ENCODE assay signal across 28 cellular contexts in genomic region chr5:34459908-34460307, GRCh38.
A peak's percentile ranks its signal among the peaks of the same experiment; 100 is the strongest.
DNase-seq lines count a peak whose midpoint lies in the region; ATAC-seq, FAIRE-seq and TF ChIP-seq lines count a peak whose summit lies in the region.
"Had no signal": no experiment of that assay in that cellular context is flagged by ENCODE, and none has a peak within 500 bp of the region (broad histone marks: within the 10 kb centered on the region; RNA-seq: fewer than 3 reads in every experiment).

No MANE protein-coding gene starts in this region.

- H3K4me2 ChIP-seq in HepG2 (ENCODE audit: low read depth, low read length) (no peak overlapping the region), mesendoderm (ENCODE audit: low read length) (no peak overlapping the region)
- H3K4me2 ChIP-seq: SK-N-SH had no signal

- H3K9me3 ChIP-seq in HepG2 (ENCODE audit: low read length) (peaks cover 18% of the 10 kb centered on the region), right lobe of liver (peaks cover 0 to 3% (median 0%) of the 10 kb centered on the region in 4 donors)
- H3K9me3 ChIP-seq: BE2C, Peyer's patch had no signal

- TF ChIP-seq POLR2A in HepG2 (IDR thresholded peaks at IDR 0.05; ENCODE audit: insufficient read depth in 1 of 2, low read depth in 2 of 2, low read length in 2 of 2), result no peak
- TF ChIP-seq POLR2A in right lobe of liver (IDR thresholded peaks at IDR 0.05), result no peak

- H3K79me1 ChIP-seq in mesendoderm (ENCODE audit: low read length), result no peaks in the 10 kb centered on the region

- no peak overlapping the region for H3K9ac ChIP-seq in HepG2 (ENCODE audit: insufficient read depth, low read depth, low read length)
- no peak overlapping the region for H3K9ac ChIP-seq in mesendoderm (ENCODE audit: low read length)
- H3K9ac ChIP-seq: SK-N-SH had no signal

- H4K5ac ChIP-seq in mesendoderm (ENCODE audit: low read length), result no peak overlapping the region

- H3K36me3 Mint-ChIP-seq in activated CD8-positive, alpha-beta memory T cell treated with anti-CD3 and anti-CD28 coated beads, Interleukin-2, amount 10 ng/mL, durations not matched to agents 7 days and 5 days, result peaks cover 2% of the 10 kb centered on the region
- H3K36me3 Mint-ChIP-seq: CD14-positive monocyte had no signal

- H3K27ac ChIP-seq in HepG2 (ENCODE audit: extremely low read length, insufficient read depth, low read length) (no peak overlapping the region), right lobe of liver (no peak overlapping the region), mesendoderm (ENCODE audit: low read depth, low read length) (no peak overlapping the region)
- H3K27ac ChIP-seq: HL-60, Peyer's patch had no signal

- no peak for TF ChIP-seq RAD21 in HepG2 (CRISPR knock-in tag; IDR thresholded peaks at IDR 0.05)

- POLR2A ChIA-PET in HepG2 (lab: Yijun Ruan, JAX), result no interaction called here

- H3K23ac ChIP-seq in mesendoderm (ENCODE audit: low read length), result no peak overlapping the region

- no peak overlapping the region for H3K56ac ChIP-seq in mesendoderm (ENCODE audit: low read length)

- H2BK120ac ChIP-seq in mesendoderm (ENCODE audit: low read depth, low read length), result no peak overlapping the region

- H3K79me2 ChIP-seq in HepG2 (ENCODE audit: insufficient read depth, low read length) (no peaks in the 10 kb centered on the region), mesendoderm (ENCODE audit: control insufficient read depth, insufficient read depth, low read length) (no peaks in the 10 kb centered on the region)

- H3K4me3 ChIP-seq in HepG2 (replicated peaks in 1 of 3; ENCODE audit: insufficient read depth in 1 of 3, low read depth in 2 of 3, low read length in 3 of 3), result no peak overlapping the region
- no peak overlapping the region for H3K4me3 ChIP-seq in right lobe of liver
- H3K4me3 ChIP-seq in mesendoderm (ENCODE audit: low read length), result no peak overlapping the region
- H3K4me3 ChIP-seq: Peyer's patch had no signal

- no peaks in the 10 kb centered on the region for H4K20me1 ChIP-seq in HepG2 (ENCODE audit: insufficient read depth, low read length)

- H2BK5ac ChIP-seq in mesendoderm (ENCODE audit: low read length), result no peak overlapping the region

- no peaks in the 10 kb centered on the region for H3K4me1 ChIP-seq in HepG2 (ENCODE audit: insufficient read depth, low read length)
- H3K4me1 ChIP-seq in right lobe of liver, result no peaks in the 10 kb centered on the region
- H3K4me1 ChIP-seq in mesendoderm (ENCODE audit: control insufficient read depth, low read depth, low read length), result no peaks in the 10 kb centered on the region
- H3K4me1 ChIP-seq: BE2C, Peyer's patch had no signal

- no peak overlapping the region for H2AK5ac ChIP-seq in mesendoderm (ENCODE audit: low read length)

- no peak overlapping the region for H3K4ac ChIP-seq in mesendoderm (ENCODE audit: low read depth, low read length)

- H3K4me1 Mint-ChIP-seq in activated CD8-positive, alpha-beta memory T cell treated with anti-CD3 and anti-CD28 coated beads, Interleukin-2, amount 10 ng/mL, durations not matched to agents 7 days and 5 days, result peaks cover 6% of the 10 kb centered on the region
- H3K4me1 Mint-ChIP-seq: CD14-positive monocyte had no signal

- DNase-seq in HepG2 (ENCODE audit: low spot score), result no peak
- no peak for DNase-seq in right lobe of liver
- DNase-seq in Kasumi-1 (lab: John Stamatoyannopoulos, UW), result peak; percentile 1 to 18
- DNase-seq in RPMI7951 (ENCODE audit: low read depth), result peak; percentile 13
- DNase-seq in mesendoderm, result peak; percentile 62
- DNase-seq in NCI-H1694 treated with DMSO at 0.1 percent for 48 hours (lab: John Stamatoyannopoulos, UW), result no peak
- DNase-seq in activated CD8-positive, alpha-beta memory T cell treated with anti-CD3 and anti-CD28 coated beads, Interleukin-2, amount 10 ng/mL, durations not matched to agents 7 days and 5 days, result no peak
- no peak for DNase-seq in HPDE6-E6E7 (ENCODE audit: extremely low spot score)
- DNase-seq: BE2C, DMS79 treated with DMSO at 0.1 percent for 48 hours, HCEC 1CT, NCI-H1092 treated with DMSO at 0.1 percent for 48 hours, NCI-H1436, NCI-H187 treated with DMSO at 0.1 percent for 48 hours, NCI-H2171 treated with DMSO at 0.1 percent for 48 hours, NCI-H446, NCI-H524 treated with DMSO at 0.1 percent for 48 hours, OCI-M1, Peyer's patch, SK-N-SH, SW 1271, T-helper 9 cell had no signal

- BruUV-seq in HepG2 (replicated peaks; lab: Mats Ljungman, UMichigan), result no TSS peak

- no peak for FAIRE-seq in HepG2 (lab: Jason Lieb, UNC)
- FAIRE-seq: GM12892, GM19239, H1 had no signal

- in situ Hi-C loops in HepG2 (cut with HindIII; ENCODE audit: extremely low pct_ligation_motif_present, low pct_unique_long_range_greater_than_20kb), result loop anchor here (25.0 kb wide), 2 partner anchors 273 to 473 kb away; partner anchors contain the start of gene SLC45A2

- no peak overlapping the region for H3K27ac Mint-ChIP-seq in activated CD8-positive, alpha-beta memory T cell treated with anti-CD3 and anti-CD28 coated beads, Interleukin-2, amount 10 ng/mL, durations not matched to agents 7 days and 5 days
- H3K27ac Mint-ChIP-seq: CD14-positive monocyte; T-helper 1 cell treated with Interleukin-12 subunit alpha and Interleukin-12 subunit beta and Interleukin-4 antibody, amounts not matched to agents 30 μg/mL and 1 μg/mL, for 36 hours had no signal

- H3K18ac ChIP-seq in mesendoderm (ENCODE audit: low read length), result no peak overlapping the region

- TF ChIP-seq EP300 in HepG2 (IDR thresholded peaks at IDR 0.05; ENCODE audit: low read depth in 2 of 2, low read length in 2 of 2), result no peak
- no peak for TF ChIP-seq EP300 in HepG2 (CRISPR knock-in tag; IDR thresholded peaks at IDR 0.05; ENCODE audit: borderline replicate concordance)

- H4K8ac ChIP-seq in mesendoderm (ENCODE audit: low read depth, low read length), result no peak overlapping the region

- H2AFZ ChIP-seq in HepG2 (ENCODE audit: low read length), result no peak overlapping the region

- intact Hi-C loops in HepG2 (cut with micrococcal nuclease; ENCODE audit: unreplicated experiment), result loop anchor here (10.0 kb wide), 1 partner anchor 465 kb away; no protein-coding TSS in a partner anchor
- intact Hi-C loops in right lobe of liver (cut with DNase I), result no loop called here

- peaks cover 8% of the 10 kb centered on the region for H3K9me3 Mint-ChIP-seq in activated CD8-positive, alpha-beta memory T cell treated with anti-CD3 and anti-CD28 coated beads, Interleukin-2, amount 10 ng/mL, durations not matched to agents 7 days and 5 days (ENCODE audit: low read depth)

- H3K36me3 ChIP-seq in HepG2 (replicated peaks in 1 of 2; ENCODE audit: control insufficient read depth in 1 of 2, insufficient read depth in 2 of 2, low read length in 2 of 2), result no peaks in the 10 kb centered on the region
- no peaks in the 10 kb centered on the region for H3K36me3 ChIP-seq in right lobe of liver
- no peaks in the 10 kb centered on the region for H3K36me3 ChIP-seq in mesendoderm (ENCODE audit: control insufficient read depth, insufficient read depth, low read length)
- H3K36me3 ChIP-seq: BE2C, Peyer's patch had no signal

- 17% methylated on average over 3 of the region's 3 CpGs for WGBS in HepG2 (ENCODE audit: low lambda C conversion rate)
- 30% methylated on average over 3 of the region's 3 CpGs for WGBS in right lobe of liver (ENCODE audit: insufficient coverage, low coverage, low lambda C conversion rate, missing lambda C conversion rate)
- no CpG with 5 or more reads among the region's 3 CpGs for WGBS in mesendoderm (ENCODE audit: extremely low coverage, insufficient coverage, low lambda C conversion rate)

- peaks cover 3% of the 10 kb centered on the region for H3K27me3 Mint-ChIP-seq in activated CD8-positive, alpha-beta memory T cell treated with anti-CD3 and anti-CD28 coated beads, Interleukin-2, amount 10 ng/mL, durations not matched to agents 7 days and 5 days

- H3K27me3 ChIP-seq in HepG2 (ENCODE audit: control insufficient read depth in 1 of 2, insufficient read depth in 2 of 2, low read length in 2 of 2) (no peaks in the 10 kb centered on the region), right lobe of liver (no peaks in the 10 kb centered on the region), mesendoderm (ENCODE audit: insufficient read depth, low read length, poor library complexity) (no peaks in the 10 kb centered on the region)
- H3K27me3 ChIP-seq: Peyer's patch had no signal

- no peak overlapping the region for H3K4me3 Mint-ChIP-seq in activated CD8-positive, alpha-beta memory T cell treated with anti-CD3 and anti-CD28 coated beads, Interleukin-2, amount 10 ng/mL, durations not matched to agents 7 days and 5 days
- H3K4me3 Mint-ChIP-seq: CD14-positive monocyte; T-helper 1 cell treated with Interleukin-12 subunit alpha and Interleukin-12 subunit beta and Interleukin-4 antibody, amounts not matched to agents 30 μg/mL and 1 μg/mL, for 36 hours had no signal

- no peak overlapping the region for H2BK15ac ChIP-seq in mesendoderm (replicated peaks; ENCODE audit: low read depth)

- CTCF ChIA-PET in HepG2 (lab: Yijun Ruan, JAX; ENCODE audit: low intra/inter-chr PET ratio, low total read pairs), result no interaction called here
- CTCF ChIA-PET in activated CD8-positive, alpha-beta memory T cell treated with anti-CD3 and anti-CD28 coated beads, Interleukin-2, amount 10 ng/mL, durations not matched to agents 7 days and 5 days (lab: Charles Lee), result interaction anchor here (1.3 kb wide), 1 partner anchor 16 kb away, joined by 4 read pairs; no protein-coding TSS in a partner anchor

- TF ChIP-seq CTCF in HepG2 (CRISPR knock-in tag; IDR thresholded peaks at IDR 0.05) (no peak), right lobe of liver (IDR thresholded peaks at IDR 0.05) (no peak)

- ATAC-seq in HepG2 (no peak), right lobe of liver (no peak)
- ATAC-seq in activated CD8-positive, alpha-beta memory T cell treated with anti-CD3 and anti-CD28 coated beads, Interleukin-2, amount 10 ng/mL, durations not matched to agents 7 days and 5 days, result no peak

TF ChIP-seq in HepG2, 621 proteins besides CTCF, POLR2A, EP300 and RAD21 (continues in another document):
- TF ChIP-seq FOXP4 (CRISPR knock-in tag; IDR thresholded peaks at IDR 0.05), result no peak
- peak; percentile 70 for TF ChIP-seq ZFP36 (IDR thresholded peaks at IDR 0.05; ENCODE audit: borderline replicate concordance, low read depth, low read length, partially characterized antibody)
- TF ChIP-seq ZFP41 (CRISPR knock-in tag; IDR thresholded peaks at IDR 0.05; ENCODE audit: borderline replicate concordance), result no peak

Comparison
In these comparisons a context has a peak if more than half of its experiments do, and no peak if none do; other contexts are left out.
1. DNase-seq: peak in Kasumi-1 (2 of 2), RPMI7951 (single experiment) and mesendoderm (single experiment); none in HepG2 (single experiment), right lobe of liver (0 of 3), NCI-H1694 treated with DMSO at 0.1 percent for 48 hours (single experiment), activated CD8-positive, alpha-beta memory T cell treated with anti-CD3 and anti-CD28 coated beads, Interleukin-2, amount 10 ng/mL, durations not matched to agents 7 days and 5 days (single experiment) and HPDE6-E6E7 (single experiment).